Comparison of ENCODE assay signal across 25 cellular contexts in the genomic region with DNA sequence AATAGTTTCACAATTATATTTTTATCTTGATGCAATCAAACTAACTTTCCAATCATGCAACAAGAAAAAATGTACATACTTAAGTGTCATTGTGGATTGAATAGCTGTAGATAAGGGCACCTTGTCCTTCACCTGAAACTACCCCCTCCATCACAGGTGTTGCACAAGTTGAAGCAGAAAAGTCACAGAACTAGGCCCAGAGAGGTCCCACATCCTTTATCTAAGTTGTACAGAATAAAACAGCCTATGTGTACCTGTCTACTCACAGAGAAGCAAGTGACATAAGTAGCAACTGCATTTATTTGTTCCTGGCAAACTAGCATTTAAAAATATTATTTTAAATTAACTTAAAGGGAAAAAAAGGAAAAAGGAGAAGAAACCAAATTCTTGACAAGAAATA.
DNase-seq lines count a peak whose midpoint lies in the region; ATAC-seq, FAIRE-seq and TF ChIP-seq lines count a peak whose summit lies in the region.
"Had no signal": no experiment of that assay in that cellular context is flagged by ENCODE, and none has a peak within 500 bp of the region (broad histone marks: within the 10 kb centered on the region; RNA-seq: fewer than 3 reads in every experiment).

No MANE protein-coding gene starts in this region.

- ATAC-seq in lung (ENCODE audit: insufficient read depth, low FRiP score) = no peak
- ATAC-seq: heart right ventricle; mucosa of descending colon; Right ventricle myocardium inferior; stimulated activated naive B cell treated with anti-CD40 and anti-IgM and Interleukin-4, amounts not matched to agents 10 μg/mL and 1 μg/mL and 100 μg/mL, for 72 hours; T-helper 17 cell had no signal

- H3K27ac ChIP-seq in VCaP (peak overlapping the region; percentile 62; the same call in 1 of the 2 replicates), lung (ENCODE audit: low read depth in 1 of 2, low read length in 1 of 2) (no peak overlapping the region), small intestine (ENCODE audit: low read depth in 1 of 2, low read length in 1 of 2) (no peak overlapping the region)
- H3K27ac ChIP-seq: esophagus muscularis mucosa, foreskin keratinocyte, heart right ventricle, suprapubic skin had no signal

- no peak overlapping the region for H3K4me3 ChIP-seq in lung
- no peak overlapping the region for H3K4me3 ChIP-seq in small intestine (ENCODE audit: low read depth in 1 of 2, low read length in 2 of 2)
- H3K4me3 ChIP-seq in foreskin fibroblast (ENCODE audit: low read depth in 1 of 2, low read length in 2 of 2) = no peak overlapping the region
- H3K4me3 ChIP-seq: esophagus muscularis mucosa, heart right ventricle, mucosa of descending colon, suprapubic skin had no signal

- H3K36me3 ChIP-seq in lung (ENCODE audit: control insufficient read depth in 2 of 2, insufficient read depth in 2 of 2, low read length in 2 of 2) (peaks cover 0 to 1% of the 10 kb centered on the region in 2 donors), small intestine (ENCODE audit: control insufficient read depth in 2 of 2, insufficient read depth in 2 of 2, low read length in 2 of 2) (no peaks in the 10 kb centered on the region)
- H3K36me3 ChIP-seq: esophagus muscularis mucosa, heart right ventricle, suprapubic skin had no signal

- no peak for FAIRE-seq in small intestine (lab: Jason Lieb, UNC)
- FAIRE-seq: H54 had no signal

- peaks cover 0 to 3% of the 10 kb centered on the region in 2 donors for H3K4me1 ChIP-seq in lung (ENCODE audit: control insufficient read depth in 2 of 2, insufficient read depth in 2 of 2, low read length in 2 of 2)
- H3K4me1 ChIP-seq in small intestine (ENCODE audit: control insufficient read depth in 2 of 2, insufficient read depth in 1 of 2, low read depth in 1 of 2, low read length in 1 of 2) = no peaks in the 10 kb centered on the region

- TF ChIP-seq CTCF in VCaP (conservative IDR thresholded peaks at IDR 0.05) = no peak
- TF ChIP-seq CTCF in lung (IDR thresholded peaks at IDR 0.05; ENCODE audit: control extremely low read depth, extremely low read depth) = no peak
- TF ChIP-seq CTCF in foreskin fibroblast (IDR thresholded peaks at IDR 0.05; ENCODE audit: low read depth, low read length) = no peak

- peak; percentile 48 for DNase-seq in NCI-H2171 treated with DMSO at 0.1 percent for 48 hours (lab: John Stamatoyannopoulos, UW)
- DNase-seq in NCI-H2171 (lab: John Stamatoyannopoulos, UW) = no peak
- DNase-seq in lung (ENCODE audit: low spot score) = peak; percentile 36
- DNase-seq in hepatic stellate cell (ENCODE audit: low spot score) = no peak
- no peak for DNase-seq in small intestine
- DNase-seq in foreskin fibroblast = no peak
- DNase-seq: activated CD4-positive, alpha-beta memory T cell treated with anti-CD3 and anti-CD28 coated beads, Interleukin-2, amount 10 ng/mL, durations not matched to agents 7 days and 5 days; activated CD4-positive, CD25-positive, alpha-beta regulatory T cell treated with anti-CD3 and anti-CD28 coated beads, Interleukin-2, amount 50 U/mL, for 72 hours; activated CD8-positive, alpha-beta memory T cell treated with anti-CD3 and anti-CD28 coated beads, Interleukin-2, amount 50 U/mL, for 4 hours; activated naive CD4-positive, alpha-beta T cell treated with Interleukin-2 at 50 U/mL for 16 hours; CD4-positive, alpha-beta memory T cell; foreskin keratinocyte; heart right ventricle; KBM-7; kidney; mucosa of descending colon; natural killer cell; NCI-H524 treated with DMSO at 0.1 percent for 48 hours; stimulated activated naive B cell treated with anti-CD40 and anti-IgM and Interleukin-4, amounts not matched to agents 10 μg/mL and 1 μg/mL and 100 μg/mL, for 72 hours; T-helper 17 cell had no signal

- no peaks in the 10 kb centered on the region for H3K27me3 ChIP-seq in lung (ENCODE audit: control insufficient read depth, insufficient read depth)
- no peaks in the 10 kb centered on the region for H3K27me3 ChIP-seq in small intestine (ENCODE audit: control insufficient read depth in 2 of 2, insufficient read depth in 2 of 2, low read length in 2 of 2)
- H3K27me3 ChIP-seq: esophagus muscularis mucosa, foreskin keratinocyte, heart right ventricle, suprapubic skin had no signal

- H3K9me3 ChIP-seq in lung (ENCODE audit: control insufficient read depth in 2 of 2, insufficient read depth in 1 of 2, low read length in 1 of 2) = no peaks in the 10 kb centered on the region
- no peaks in the 10 kb centered on the region for H3K9me3 ChIP-seq in small intestine (ENCODE audit: control insufficient read depth, low read depth)
- H3K9me3 ChIP-seq: esophagus muscularis mucosa, heart right ventricle, mucosa of descending colon, suprapubic skin had no signal

Comparison
In these comparisons a context has a peak if more than half of its experiments do, and no peak if none do; other contexts are left out.
1. DNase-seq: peak in NCI-H2171 treated with DMSO at 0.1 percent for 48 hours (single experiment) and lung (single experiment); none in NCI-H2171 (single experiment), hepatic stellate cell (single experiment), small intestine (single experiment) and foreskin fibroblast (0 of 2).